ENCODE assay signal across 1 cellular context in the genomic region with DNA sequence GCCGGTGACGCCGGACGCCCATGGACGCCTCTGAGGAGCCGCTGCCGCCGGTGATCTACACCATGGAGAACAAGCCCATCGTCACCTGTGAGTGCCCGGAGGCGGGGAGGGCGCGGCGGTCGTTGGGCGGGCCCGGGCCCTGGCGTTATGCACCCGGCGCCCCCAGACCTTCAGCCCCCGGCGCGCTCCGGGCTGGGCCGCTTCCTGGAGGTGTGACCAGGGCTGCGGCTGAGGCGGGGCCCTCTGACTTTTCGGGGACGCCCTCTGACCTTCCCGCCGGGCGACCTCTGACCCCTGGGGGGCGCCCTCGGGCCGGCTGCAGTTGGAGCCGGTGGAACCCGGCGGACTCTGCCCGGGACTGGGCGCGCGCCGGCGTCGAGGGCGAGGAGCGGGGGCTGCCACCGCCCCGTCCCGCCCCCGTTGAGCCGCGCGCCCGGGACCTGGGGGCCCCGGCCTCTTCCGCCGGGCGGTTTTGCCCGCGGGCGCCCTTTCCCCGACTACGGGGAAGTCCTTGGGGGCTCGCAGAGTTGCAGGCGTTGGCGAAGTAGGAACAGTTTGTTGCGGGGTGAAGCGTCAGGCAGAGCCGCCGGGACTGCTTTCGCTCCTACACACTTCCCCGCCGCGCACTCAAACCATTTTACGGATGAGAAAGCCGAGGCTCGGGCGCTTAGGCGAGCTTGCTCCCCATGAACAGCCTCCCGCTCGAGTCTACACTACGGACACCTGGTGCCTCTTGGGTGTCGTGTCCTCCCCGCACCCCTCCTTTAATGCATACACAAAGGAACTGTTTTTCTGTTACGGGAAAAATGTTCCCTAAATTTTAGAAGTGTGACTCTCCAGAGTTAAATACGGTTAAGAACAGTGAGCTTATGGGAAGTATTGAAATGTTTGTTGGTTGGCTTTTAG.
TF ChIP-seq lines count a peak whose summit lies in the region.

No MANE protein-coding gene starts in this region.

TF ChIP-seq in HEK293, 187 proteins besides CTCF, POLR2A, EP300 and RAD21 (continued from another document and continues in another):
- TF ChIP-seq, protein P1, sequence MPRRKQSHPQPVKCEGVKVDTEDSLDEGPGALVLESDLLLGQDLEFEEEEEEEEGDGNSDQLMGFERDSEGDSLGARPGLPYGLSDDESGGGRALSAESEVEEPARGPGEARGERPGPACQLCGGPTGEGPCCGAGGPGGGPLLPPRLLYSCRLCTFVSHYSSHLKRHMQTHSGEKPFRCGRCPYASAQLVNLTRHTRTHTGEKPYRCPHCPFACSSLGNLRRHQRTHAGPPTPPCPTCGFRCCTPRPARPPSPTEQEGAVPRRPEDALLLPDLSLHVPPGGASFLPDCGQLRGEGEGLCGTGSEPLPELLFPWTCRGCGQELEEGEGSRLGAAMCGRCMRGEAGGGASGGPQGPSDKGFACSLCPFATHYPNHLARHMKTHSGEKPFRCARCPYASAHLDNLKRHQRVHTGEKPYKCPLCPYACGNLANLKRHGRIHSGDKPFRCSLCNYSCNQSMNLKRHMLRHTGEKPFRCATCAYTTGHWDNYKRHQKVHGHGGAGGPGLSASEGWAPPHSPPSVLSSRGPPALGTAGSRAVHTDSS (tag by site-specific recombination; IDR thresholded peaks at IDR 0.05), result no peak
- TF ChIP-seq ZNF292 (tag by site-specific recombination; IDR thresholded peaks at IDR 0.05; ENCODE audit: borderline replicate concordance, low read depth), result no peak
- TF ChIP-seq ZNF837 (tag by site-specific recombination; IDR thresholded peaks at IDR 0.05), result no peak
- TF ChIP-seq ZNF549 (tag by site-specific recombination; IDR thresholded peaks at IDR 0.05), result no peak
- TF ChIP-seq, protein P2, sequence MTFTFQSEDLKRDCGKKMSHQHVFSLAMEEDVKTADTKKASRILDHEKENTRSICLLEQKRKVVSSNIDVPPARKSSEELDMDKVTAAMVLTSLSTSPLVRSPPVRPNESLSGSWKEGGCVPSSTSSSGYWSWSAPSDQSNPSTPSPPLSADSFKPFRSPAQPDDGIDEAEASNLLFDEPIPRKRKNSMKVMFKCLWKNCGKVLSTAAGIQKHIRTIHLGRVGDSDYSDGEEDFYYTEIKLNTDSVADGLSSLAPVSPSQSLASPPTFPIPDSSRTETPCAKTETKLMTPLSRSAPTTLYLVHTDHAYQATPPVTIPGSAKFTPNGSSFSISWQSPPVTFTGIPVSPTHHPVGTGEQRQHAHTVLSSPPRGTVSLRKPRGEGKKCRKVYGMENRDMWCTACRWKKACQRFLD (tag by site-specific recombination; IDR thresholded peaks at IDR 0.05), result no peak
- no peak for TF ChIP-seq ZNF654 (tag by site-specific recombination; IDR thresholded peaks at IDR 0.05; ENCODE audit: low read depth)
- TF ChIP-seq, protein P3, sequence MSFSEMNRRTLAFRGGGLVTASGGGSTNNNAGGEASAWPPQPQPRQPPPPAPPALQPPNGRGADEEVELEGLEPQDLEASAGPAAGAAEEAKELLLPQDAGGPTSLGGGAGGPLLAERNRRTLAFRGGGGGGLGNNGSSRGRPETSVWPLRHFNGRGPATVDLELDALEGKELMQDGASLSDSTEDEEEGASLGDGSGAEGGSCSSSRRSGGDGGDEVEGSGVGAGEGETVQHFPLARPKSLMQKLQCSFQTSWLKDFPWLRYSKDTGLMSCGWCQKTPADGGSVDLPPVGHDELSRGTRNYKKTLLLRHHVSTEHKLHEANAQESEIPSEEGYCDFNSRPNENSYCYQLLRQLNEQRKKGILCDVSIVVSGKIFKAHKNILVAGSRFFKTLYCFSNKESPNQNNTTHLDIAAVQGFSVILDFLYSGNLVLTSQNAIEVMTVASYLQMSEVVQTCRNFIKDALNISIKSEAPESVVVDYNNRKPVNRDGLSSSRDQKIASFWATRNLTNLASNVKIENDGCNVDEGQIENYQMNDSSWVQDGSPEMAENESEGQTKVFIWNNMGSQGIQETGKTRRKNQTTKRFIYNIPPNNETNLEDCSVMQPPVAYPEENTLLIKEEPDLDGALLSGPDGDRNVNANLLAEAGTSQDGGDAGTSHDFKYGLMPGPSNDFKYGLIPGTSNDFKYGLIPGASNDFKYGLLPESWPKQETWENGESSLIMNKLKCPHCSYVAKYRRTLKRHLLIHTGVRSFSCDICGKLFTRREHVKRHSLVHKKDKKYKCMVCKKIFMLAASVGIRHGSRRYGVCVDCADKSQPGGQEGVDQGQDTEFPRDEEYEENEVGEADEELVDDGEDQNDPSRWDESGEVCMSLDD (tag by site-specific recombination; IDR thresholded peaks at IDR 0.05), result peak; percentile 67; the same call in 1 of the 2 replicates
- no peak for TF ChIP-seq YY2 (tag by site-specific recombination; IDR thresholded peaks at IDR 0.05)
- no peak for TF ChIP-seq ZSCAN16 (tag by site-specific recombination; IDR thresholded peaks at IDR 0.05)
- TF ChIP-seq, protein P4, sequence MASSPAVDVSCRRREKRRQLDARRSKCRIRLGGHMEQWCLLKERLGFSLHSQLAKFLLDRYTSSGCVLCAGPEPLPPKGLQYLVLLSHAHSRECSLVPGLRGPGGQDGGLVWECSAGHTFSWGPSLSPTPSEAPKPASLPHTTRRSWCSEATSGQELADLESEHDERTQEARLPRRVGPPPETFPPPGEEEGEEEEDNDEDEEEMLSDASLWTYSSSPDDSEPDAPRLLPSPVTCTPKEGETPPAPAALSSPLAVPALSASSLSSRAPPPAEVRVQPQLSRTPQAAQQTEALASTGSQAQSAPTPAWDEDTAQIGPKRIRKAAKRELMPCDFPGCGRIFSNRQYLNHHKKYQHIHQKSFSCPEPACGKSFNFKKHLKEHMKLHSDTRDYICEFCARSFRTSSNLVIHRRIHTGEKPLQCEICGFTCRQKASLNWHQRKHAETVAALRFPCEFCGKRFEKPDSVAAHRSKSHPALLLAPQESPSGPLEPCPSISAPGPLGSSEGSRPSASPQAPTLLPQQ (tag by site-specific recombination; IDR thresholded peaks at IDR 0.05), result peak; percentile 14; the same call in 1 of the 2 replicates
- TF ChIP-seq, protein P5, sequence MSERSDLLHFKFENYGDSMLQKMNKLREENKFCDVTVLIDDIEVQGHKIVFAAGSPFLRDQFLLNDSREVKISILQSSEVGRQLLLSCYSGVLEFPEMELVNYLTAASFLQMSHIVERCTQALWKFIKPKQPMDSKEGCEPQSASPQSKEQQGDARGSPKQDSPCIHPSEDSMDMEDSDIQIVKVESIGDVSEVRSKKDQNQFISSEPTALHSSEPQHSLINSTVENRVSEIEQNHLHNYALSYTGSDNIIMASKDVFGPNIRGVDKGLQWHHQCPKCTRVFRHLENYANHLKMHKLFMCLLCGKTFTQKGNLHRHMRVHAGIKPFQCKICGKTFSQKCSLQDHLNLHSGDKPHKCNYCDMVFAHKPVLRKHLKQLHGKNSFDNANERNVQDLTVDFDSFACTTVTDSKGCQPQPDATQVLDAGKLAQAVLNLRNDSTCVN (tag by site-specific recombination; optimal IDR thresholded peaks at IDR 0.05), result peak; percentile 80
- TF ChIP-seq ZNF701 (tag by site-specific recombination; IDR thresholded peaks at IDR 0.05), result no peak
- TF ChIP-seq, protein P6, sequence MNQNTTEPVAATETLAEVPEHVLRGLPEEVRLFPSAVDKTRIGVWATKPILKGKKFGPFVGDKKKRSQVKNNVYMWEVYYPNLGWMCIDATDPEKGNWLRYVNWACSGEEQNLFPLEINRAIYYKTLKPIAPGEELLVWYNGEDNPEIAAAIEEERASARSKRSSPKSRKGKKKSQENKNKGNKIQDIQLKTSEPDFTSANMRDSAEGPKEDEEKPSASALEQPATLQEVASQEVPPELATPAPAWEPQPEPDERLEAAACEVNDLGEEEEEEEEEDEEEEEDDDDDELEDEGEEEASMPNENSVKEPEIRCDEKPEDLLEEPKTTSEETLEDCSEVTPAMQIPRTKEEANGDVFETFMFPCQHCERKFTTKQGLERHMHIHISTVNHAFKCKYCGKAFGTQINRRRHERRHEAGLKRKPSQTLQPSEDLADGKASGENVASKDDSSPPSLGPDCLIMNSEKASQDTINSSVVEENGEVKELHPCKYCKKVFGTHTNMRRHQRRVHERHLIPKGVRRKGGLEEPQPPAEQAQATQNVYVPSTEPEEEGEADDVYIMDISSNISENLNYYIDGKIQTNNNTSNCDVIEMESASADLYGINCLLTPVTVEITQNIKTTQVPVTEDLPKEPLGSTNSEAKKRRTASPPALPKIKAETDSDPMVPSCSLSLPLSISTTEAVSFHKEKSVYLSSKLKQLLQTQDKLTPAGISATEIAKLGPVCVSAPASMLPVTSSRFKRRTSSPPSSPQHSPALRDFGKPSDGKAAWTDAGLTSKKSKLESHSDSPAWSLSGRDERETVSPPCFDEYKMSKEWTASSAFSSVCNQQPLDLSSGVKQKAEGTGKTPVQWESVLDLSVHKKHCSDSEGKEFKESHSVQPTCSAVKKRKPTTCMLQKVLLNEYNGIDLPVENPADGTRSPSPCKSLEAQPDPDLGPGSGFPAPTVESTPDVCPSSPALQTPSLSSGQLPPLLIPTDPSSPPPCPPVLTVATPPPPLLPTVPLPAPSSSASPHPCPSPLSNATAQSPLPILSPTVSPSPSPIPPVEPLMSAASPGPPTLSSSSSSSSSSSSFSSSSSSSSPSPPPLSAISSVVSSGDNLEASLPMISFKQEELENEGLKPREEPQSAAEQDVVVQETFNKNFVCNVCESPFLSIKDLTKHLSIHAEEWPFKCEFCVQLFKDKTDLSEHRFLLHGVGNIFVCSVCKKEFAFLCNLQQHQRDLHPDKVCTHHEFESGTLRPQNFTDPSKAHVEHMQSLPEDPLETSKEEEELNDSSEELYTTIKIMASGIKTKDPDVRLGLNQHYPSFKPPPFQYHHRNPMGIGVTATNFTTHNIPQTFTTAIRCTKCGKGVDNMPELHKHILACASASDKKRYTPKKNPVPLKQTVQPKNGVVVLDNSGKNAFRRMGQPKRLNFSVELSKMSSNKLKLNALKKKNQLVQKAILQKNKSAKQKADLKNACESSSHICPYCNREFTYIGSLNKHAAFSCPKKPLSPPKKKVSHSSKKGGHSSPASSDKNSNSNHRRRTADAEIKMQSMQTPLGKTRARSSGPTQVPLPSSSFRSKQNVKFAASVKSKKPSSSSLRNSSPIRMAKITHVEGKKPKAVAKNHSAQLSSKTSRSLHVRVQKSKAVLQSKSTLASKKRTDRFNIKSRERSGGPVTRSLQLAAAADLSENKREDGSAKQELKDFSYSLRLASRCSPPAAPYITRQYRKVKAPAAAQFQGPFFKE (tag by site-specific recombination; IDR thresholded peaks at IDR 0.05; ENCODE audit: borderline replicate concordance), result no peak
- TF ChIP-seq, protein P7, sequence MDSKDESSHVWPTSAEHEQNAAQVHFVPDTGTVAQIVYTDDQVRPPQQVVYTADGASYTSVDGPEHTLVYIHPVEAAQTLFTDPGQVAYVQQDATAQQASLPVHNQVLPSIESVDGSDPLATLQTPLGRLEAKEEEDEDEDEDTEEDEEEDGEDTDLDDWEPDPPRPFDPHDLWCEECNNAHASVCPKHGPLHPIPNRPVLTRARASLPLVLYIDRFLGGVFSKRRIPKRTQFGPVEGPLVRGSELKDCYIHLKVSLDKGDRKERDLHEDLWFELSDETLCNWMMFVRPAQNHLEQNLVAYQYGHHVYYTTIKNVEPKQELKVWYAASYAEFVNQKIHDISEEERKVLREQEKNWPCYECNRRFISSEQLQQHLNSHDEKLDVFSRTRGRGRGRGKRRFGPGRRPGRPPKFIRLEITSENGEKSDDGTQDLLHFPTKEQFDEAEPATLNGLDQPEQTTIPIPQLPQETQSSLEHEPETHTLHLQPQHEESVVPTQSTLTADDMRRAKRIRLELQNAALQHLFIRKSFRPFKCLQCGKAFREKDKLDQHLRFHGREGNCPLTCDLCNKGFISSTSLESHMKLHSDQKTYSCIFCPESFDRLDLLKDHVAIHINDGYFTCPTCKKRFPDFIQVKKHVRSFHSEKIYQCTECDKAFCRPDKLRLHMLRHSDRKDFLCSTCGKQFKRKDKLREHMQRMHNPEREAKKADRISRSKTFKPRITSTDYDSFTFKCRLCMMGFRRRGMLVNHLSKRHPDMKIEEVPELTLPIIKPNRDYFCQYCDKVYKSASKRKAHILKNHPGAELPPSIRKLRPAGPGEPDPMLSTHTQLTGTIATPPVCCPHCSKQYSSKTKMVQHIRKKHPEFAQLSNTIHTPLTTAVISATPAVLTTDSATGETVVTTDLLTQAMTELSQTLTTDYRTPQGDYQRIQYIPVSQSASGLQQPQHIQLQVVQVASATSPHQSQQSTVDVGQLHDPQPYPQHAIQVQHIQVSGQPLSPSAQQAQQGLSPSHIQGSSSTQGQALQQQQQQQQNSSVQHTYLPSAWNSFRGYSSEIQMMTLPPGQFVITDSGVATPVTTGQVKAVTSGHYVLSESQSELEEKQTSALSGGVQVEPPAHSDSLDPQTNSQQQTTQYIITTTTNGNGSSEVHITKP (tag by site-specific recombination; IDR thresholded peaks at IDR 0.05), result no peak
- TF ChIP-seq ZNF610 (tag by site-specific recombination; IDR thresholded peaks at IDR 0.05; ENCODE audit: borderline replicate concordance), result no peak
- TF ChIP-seq, protein P8, sequence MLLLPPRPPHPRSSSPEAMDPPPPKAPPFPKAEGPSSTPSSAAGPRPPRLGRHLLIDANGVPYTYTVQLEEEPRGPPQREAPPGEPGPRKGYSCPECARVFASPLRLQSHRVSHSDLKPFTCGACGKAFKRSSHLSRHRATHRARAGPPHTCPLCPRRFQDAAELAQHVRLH (tag by site-specific recombination; IDR thresholded peaks at IDR 0.05), result no peak
- no peak for TF ChIP-seq ZNF571 (tag by site-specific recombination; IDR thresholded peaks at IDR 0.05)
- no peak for TF ChIP-seq ZNF558 (tag by site-specific recombination; IDR thresholded peaks at IDR 0.05)
- TF ChIP-seq KLF7 (tag by site-specific recombination; IDR thresholded peaks at IDR 0.05; ENCODE audit: borderline replicate concordance), result no peak
- no peak; the same call in 1 of the 2 replicates for TF ChIP-seq SP7 (tag by site-specific recombination; IDR thresholded peaks at IDR 0.05)
- TF ChIP-seq, protein P9, sequence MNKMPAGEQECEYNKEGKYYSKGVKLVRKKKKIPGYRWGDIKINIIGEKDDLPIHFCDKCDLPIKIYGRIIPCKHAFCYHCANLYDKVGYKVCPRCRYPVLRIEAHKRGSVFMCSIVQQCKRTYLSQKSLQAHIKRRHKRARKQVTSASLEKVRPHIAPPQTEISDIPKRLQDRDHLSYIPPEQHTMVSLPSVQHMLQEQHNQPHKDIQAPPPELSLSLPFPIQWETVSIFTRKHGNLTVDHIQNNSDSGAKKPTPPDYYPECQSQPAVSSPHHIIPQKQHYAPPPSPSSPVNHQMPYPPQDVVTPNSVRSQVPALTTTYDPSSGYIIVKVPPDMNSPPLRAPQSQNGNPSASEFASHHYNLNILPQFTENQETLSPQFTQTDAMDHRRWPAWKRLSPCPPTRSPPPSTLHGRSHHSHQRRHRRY (tag by site-specific recombination; IDR thresholded peaks at IDR 0.05), result no peak
- TF ChIP-seq ZNF629 (tag by site-specific recombination; IDR thresholded peaks at IDR 0.05), result no peak
- no peak for TF ChIP-seq ZNF433 (tag by site-specific recombination; IDR thresholded peaks at IDR 0.05; ENCODE audit: low read depth)
- TF ChIP-seq MEIS1 (CRISPR knock-in tag; IDR thresholded peaks at IDR 0.05; ENCODE audit: borderline replicate concordance), result no peak
- TF ChIP-seq, protein P10, sequence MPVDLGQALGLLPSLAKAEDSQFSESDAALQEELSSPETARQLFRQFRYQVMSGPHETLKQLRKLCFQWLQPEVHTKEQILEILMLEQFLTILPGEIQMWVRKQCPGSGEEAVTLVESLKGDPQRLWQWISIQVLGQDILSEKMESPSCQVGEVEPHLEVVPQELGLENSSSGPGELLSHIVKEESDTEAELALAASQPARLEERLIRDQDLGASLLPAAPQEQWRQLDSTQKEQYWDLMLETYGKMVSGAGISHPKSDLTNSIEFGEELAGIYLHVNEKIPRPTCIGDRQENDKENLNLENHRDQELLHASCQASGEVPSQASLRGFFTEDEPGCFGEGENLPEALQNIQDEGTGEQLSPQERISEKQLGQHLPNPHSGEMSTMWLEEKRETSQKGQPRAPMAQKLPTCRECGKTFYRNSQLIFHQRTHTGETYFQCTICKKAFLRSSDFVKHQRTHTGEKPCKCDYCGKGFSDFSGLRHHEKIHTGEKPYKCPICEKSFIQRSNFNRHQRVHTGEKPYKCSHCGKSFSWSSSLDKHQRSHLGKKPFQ (tag by site-specific recombination; IDR thresholded peaks at IDR 0.05), result no peak
- peak; percentile 95 for TF ChIP-seq BCL11B (tag by site-specific recombination; IDR thresholded peaks at IDR 0.05; ENCODE audit: low read depth)
